Comparison of ENCODE assay signal across 24 cellular contexts in genomic region chr19:18176367-18177310, GRCh38. TPM values are rescaled to one million over a fixed set of nuclear protein-coding genes. Genes with fewer than 3 reads are reported as not detected.
DNase-seq lines count a peak whose midpoint lies in the region; ATAC-seq, FAIRE-seq and TF ChIP-seq lines count a peak whose summit lies in the region.
"Had no signal": no experiment of that assay in that cellular context is flagged by ENCODE, and none has a peak within 500 bp of the region (broad histone marks: within the 10 kb centered on the region; RNA-seq: fewer than 3 reads in every experiment).

No MANE protein-coding gene starts in this region.

- intact Hi-C loops in GM12878 (cut with micrococcal nuclease; ENCODE audit: unreplicated experiment) (no loop called here), prostate gland (cut with DNase I) (no loop called here)

- WGBS in GM12878 (ENCODE audit: insufficient coverage, insufficient replicate concordance, low lambda C conversion rate, missing lambda C conversion rate) = 66% methylated on average over 19 of the region's 19 CpGs
- WGBS in prostate gland = 89% methylated on average over 19 of the region's 19 CpGs

- RAD21 ChIA-PET in GM12878 (lab: Charles Lee; ENCODE audit: unreplicated experiment) = interaction anchor here (0.7 to 4.5 kb wide), 3 partner anchors 12 to 28 kb away, joined by 3 to 15 read pairs (median 13); partner anchors contain the start of genes MPV17L2 and RAB3A

- TSS peak; percentile 30 for BruUV-seq in GM12878 (replicated peaks; lab: Mats Ljungman, UMichigan)

- H3K36me3 ChIP-seq in H7 (replicated peaks; ENCODE audit: control insufficient read depth, insufficient read depth, low read length) (no peaks in the 10 kb centered on the region; the same call in 1 of the 2 replicates), GM12878 (ENCODE audit: control insufficient read depth in 2 of 2, insufficient read depth in 2 of 2, low read length in 1 of 2) (peaks cover 17 to 19% of the 10 kb centered on the region in 2 experiments; a peak in 3 of 4 replicates), prostate gland (no peaks in the 10 kb centered on the region)
- H3K36me3 ChIP-seq: BE2C had no signal

- TF ChIP-seq CTCF in GM12878 (IDR thresholded peaks at IDR 0.05 in 2 of 3, conservative IDR thresholded peaks at IDR 0.05 in 1 of 3; ENCODE audit: control insufficient read depth in 2 of 3, extremely low read depth in 1 of 3, insufficient read depth in 1 of 3, low read depth in 3 of 3, low read length in 3 of 3) (no peak), progenitor cell of endocrine pancreas (IDR thresholded peaks at IDR 0.05; ENCODE audit: unreplicated experiment) (no peak), prostate gland (IDR thresholded peaks at IDR 0.05) (no peak)

- in situ Hi-C loops in GM12878 (cut with MboI) = no loop called here

- peaks cover 30% of the 10 kb centered on the region for H3K79me2 ChIP-seq in GM12878 (ENCODE audit: control insufficient read depth, insufficient read depth, low read length)
- H3K79me2 ChIP-seq: hepatocyte had no signal

- CTCF ChIA-PET in GM12878 (lab: Yijun Ruan, JAX) = no interaction called here

- H3K4me2 ChIP-seq in GM12878 (ENCODE audit: control insufficient read depth, insufficient read depth) = peak overlapping the region; percentile 36
- H3K4me2 ChIP-seq: hepatocyte, PC-9 had no signal

- H3K27ac ChIP-seq in GM12878 (ENCODE audit: control insufficient read depth, insufficient read depth) (no peak overlapping the region), prostate gland (no peak overlapping the region)
- H3K27ac ChIP-seq: colonic mucosa, esophagus squamous epithelium, hepatocyte, PC-9 had no signal

- POLR2A ChIA-PET in GM12878 (lab: Charles Lee) = interaction anchor here (1.0 to 4.2 kb wide), 6 partner anchors 10 to 241 kb away, joined by 3 to 31 read pairs (median 5); partner anchors contain the start of genes IL12RB1 and JUND

- H3K27me3 ChIP-seq in H7 (ENCODE audit: control insufficient read depth, insufficient read depth, low read length) (peaks cover 16% of the 10 kb centered on the region), GM12878 (replicated peaks in 1 of 2; ENCODE audit: control insufficient read depth in 2 of 2, insufficient read depth in 2 of 2, low read length in 1 of 2) (no peaks in the 10 kb centered on the region), prostate gland (replicated peaks; ENCODE audit: insufficient read depth) (no peaks in the 10 kb centered on the region)
- H3K27me3 ChIP-seq: colonic mucosa, esophagus squamous epithelium, hepatocyte had no signal

- H3K27me3 Mint-ChIP-seq in T-helper 1 cell treated with Interleukin-12 subunit alpha and Interleukin-12 subunit beta and Interleukin-4 antibody, amounts not matched to agents 30 μg/mL and 1 μg/mL, for 36 hours (ENCODE audit: low read depth) = no peaks in the 10 kb centered on the region
- H3K27me3 Mint-ChIP-seq in progenitor cell of endocrine pancreas = peaks cover 22% of the 10 kb centered on the region

- no peaks in the 10 kb centered on the region for H4K20me1 ChIP-seq in GM12878 (ENCODE audit: control insufficient read depth, insufficient read depth)

- peaks cover 34% of the 10 kb centered on the region for H3K4me1 ChIP-seq in GM12878 (ENCODE audit: control insufficient read depth, insufficient read depth, low read length)
- H3K4me1 ChIP-seq in prostate gland (replicated peaks) = no peaks in the 10 kb centered on the region

- TF ChIP-seq EP300 in GM12878 (IDR thresholded peaks at IDR 0.05; ENCODE audit: borderline replicate concordance in 1 of 2, control insufficient read depth in 1 of 2, low read depth in 2 of 2, low read length in 2 of 2) = no peak

- H3K9me3 Mint-ChIP-seq in T-helper 1 cell treated with Interleukin-12 subunit alpha and Interleukin-12 subunit beta and Interleukin-4 antibody, amounts not matched to agents 30 μg/mL and 1 μg/mL, for 36 hours = no peaks in the 10 kb centered on the region
- no peaks in the 10 kb centered on the region for H3K9me3 Mint-ChIP-seq in progenitor cell of endocrine pancreas (ENCODE audit: low read depth)
- H3K9me3 Mint-ChIP-seq: activated T-cell treated with anti-CD3 and anti-CD28 coated beads, Interleukin-2, amount 50 U/mL, for 4 hours had no signal

- H3K4me3 ChIP-seq in H7 (ENCODE audit: insufficient read depth, low read depth, low read length) (no peak overlapping the region), GM12878 (peak overlapping the region; percentile 55; the same call in 1 of the 2 replicates), prostate gland (no peak overlapping the region)
- H3K4me3 ChIP-seq: hepatocyte, PC-9 had no signal

- no peak for ATAC-seq in GM12878
- ATAC-seq: activated T-cell treated with anti-CD3 and anti-CD28 coated beads, Interleukin-2, amount 50 U/mL, for 4 hours; left lobe of liver had no signal

- SMC1A ChIA-PET in GM12878 (lab: Charles Lee; ENCODE audit: uncharacterized antibody, unreplicated experiment) = interaction anchor here (1.0 to 3.4 kb wide), 6 partner anchors 9 to 28 kb away, joined by 3 to 13 read pairs (median 3); partner anchors contain the start of gene RAB3A

- TF ChIP-seq POLR2A in GM12878 (IDR thresholded peaks at IDR 0.05; ENCODE audit: low read depth, low read length) = no peak
- no peak for TF ChIP-seq POLR2A in prostate gland (IDR thresholded peaks at IDR 0.05)

- H2AFZ ChIP-seq in GM12878 (ENCODE audit: control insufficient read depth, low read depth, low read length) = no peak overlapping the region
- H2AFZ ChIP-seq: hepatocyte, PC-9 had no signal

- peaks cover 22% of the 10 kb centered on the region for H3K4me1 Mint-ChIP-seq in T-helper 1 cell treated with Interleukin-12 subunit alpha and Interleukin-12 subunit beta and Interleukin-4 antibody, amounts not matched to agents 30 μg/mL and 1 μg/mL, for 36 hours (ENCODE audit: low read depth)
- H3K4me1 Mint-ChIP-seq in progenitor cell of endocrine pancreas (ENCODE audit: low read depth) = no peaks in the 10 kb centered on the region

- DNase-seq in T-helper 1 cell (no peak), H7 (peak; percentile 16), GM12878 (ENCODE audit: low read depth, low spot score) (no peak), progenitor cell of endocrine pancreas (ENCODE audit: low spot score, unreplicated experiment) (no peak), pons (ENCODE audit: low spot score) (no peak), prostate gland (ENCODE audit: low spot score) (no peak), OCI-M1 (lab: John Stamatoyannopoulos, UW) (no peak)
- DNase-seq: activated CD8-positive, alpha-beta memory T cell treated with anti-CD3 and anti-CD28 coated beads for 24 hours; activated naive CD4-positive, alpha-beta T cell treated with Interleukin-2 at 50 U/mL for 16 hours; activated T-cell treated with anti-CD3 and anti-CD28 coated beads, Interleukin-2, amount 50 U/mL, for 4 hours; BE2C; colonic mucosa; esophagus squamous epithelium; Kasumi-1; PC-9; SIG-M5; substantia nigra had no signal

- no peak overlapping the region for H3K27ac Mint-ChIP-seq in T-helper 1 cell treated with Interleukin-12 subunit alpha and Interleukin-12 subunit beta and Interleukin-4 antibody, amounts not matched to agents 30 μg/mL and 1 μg/mL, for 36 hours
- H3K27ac Mint-ChIP-seq in progenitor cell of endocrine pancreas = peak overlapping the region; percentile 52

- peak overlapping the region; percentile 43 for H3K9ac ChIP-seq in GM12878 (ENCODE audit: control insufficient read depth, insufficient read depth, low read length)

- H3K9me3 ChIP-seq in GM12878 (replicated peaks; ENCODE audit: control insufficient read depth, insufficient read depth, low read length) = no peaks in the 10 kb centered on the region; the same call in 2 of the 3 replicates
- no peaks in the 10 kb centered on the region for H3K9me3 ChIP-seq in prostate gland
- H3K9me3 ChIP-seq: BE2C, colonic mucosa, esophagus squamous epithelium had no signal

- no peak for TF ChIP-seq RAD21 in GM12878 (IDR thresholded peaks at IDR 0.05; ENCODE audit: insufficient read depth, low read depth, low read length)

- no peak for FAIRE-seq in GM12878 (lab: Jason Lieb, UNC)
- FAIRE-seq: frontal cortex had no signal

- peaks cover 20% of the 10 kb centered on the region for H3K36me3 Mint-ChIP-seq in T-helper 1 cell treated with Interleukin-12 subunit alpha and Interleukin-12 subunit beta and Interleukin-4 antibody, amounts not matched to agents 30 μg/mL and 1 μg/mL, for 36 hours (ENCODE audit: low read depth)
- H3K36me3 Mint-ChIP-seq in progenitor cell of endocrine pancreas (ENCODE audit: insufficient read depth) = peaks cover 3% of the 10 kb centered on the region

- H3K4me3 Mint-ChIP-seq in T-helper 1 cell treated with Interleukin-12 subunit alpha and Interleukin-12 subunit beta and Interleukin-4 antibody, amounts not matched to agents 30 μg/mL and 1 μg/mL, for 36 hours = peak overlapping the region; percentile 28
- H3K4me3 Mint-ChIP-seq in progenitor cell of endocrine pancreas (ENCODE audit: low read depth) = no peak overlapping the region
- H3K4me3 Mint-ChIP-seq: activated T-cell treated with anti-CD3 and anti-CD28 coated beads, Interleukin-2, amount 50 U/mL, for 4 hours had no signal

RNA-seq across cellular contexts. Expression of gene IFI30, which starts 3.0 kb away (rescaled TPM):
- total RNA-seq in H7 (2014; rRNA removed; shearing (Covaris generic)) = 47.3 and 53.4 TPM in 2 replicates
- 168 and 207 TPM in 2 replicates for total RNA-seq in GM12878 (2013; cell fraction: nucleolus; rRNA removed)
- total RNA-seq in GM12878 (2014; rRNA removed) (747 and 845 TPM in 2 replicates), GM12878 (2014; rRNA removed; fragmentation: Illumina TruSeq; extraction: Trizol) (221 and 225 TPM in 2 replicates), GM12878 (2021) (301 and 314 TPM in 2 replicates), progenitor cell of endocrine pancreas (not detected in 2 replicates), prostate gland (10 to 100 TPM; 20.9 to 22.5 TPM)
- 218 TPM for polyA plus RNA-seq in GM12878 (2011; ENCODE audit: low read depth)
- polyA plus RNA-seq in GM12878 (2011; rRNA removed) (232 and 365 TPM in 2 replicates), GM12878 (2014; fragmentation: Illumina TruSeq; extraction: Trizol) (147 and 257 TPM in 2 replicates), GM12878 (2014; fragmentation: Nextera tagmentation; extraction: Ambion mirVana) (1,000 to 10,000 TPM; 1,054 to 1,112 TPM), GM12878 (2014; rRNA removed) (492 and 678 TPM in 2 replicates), GM12878 (2016; fragmentation: Nextera tagmentation; extraction: Ambion mirVana) (100 to 1,000 TPM; 445 to 456 TPM)
- polyA plus RNA-seq in GM12878 (2011; cell fraction: cytosol; rRNA removed) = 606 and 650 TPM in 2 replicates
- polyA plus RNA-seq in GM12878 (2011; cell fraction: nucleus; rRNA removed) = 189 and 350 TPM in 2 replicates
- polyA plus RNA-seq in GM12878 (2012) = 260 and 337 TPM in 2 replicates
- polyA minus RNA-seq in GM12878 (2011; rRNA and poly(A)+ RNA removed) = 327 and 421 TPM in 2 replicates
- 126 and 162 TPM in 2 replicates for polyA minus RNA-seq in GM12878 (2011; cell fraction: cytosol; rRNA and poly(A)+ RNA removed)
- polyA minus RNA-seq in GM12878 (2011; cell fraction: nucleus; rRNA and poly(A)+ RNA removed) = 67.9 and 87.0 TPM in 2 replicates

RNA-seq across cellular contexts. Expression of gene MPV17L2, which starts 16.4 kb away (rescaled TPM):
- 29.2 and 45.0 TPM in 2 replicates for total RNA-seq in H7 (2014; rRNA removed; shearing (Covaris generic))
- total RNA-seq in GM12878 (2013; cell fraction: nucleolus; rRNA removed) = 3.3 and 7.4 TPM in 2 replicates
- 26.7 and 32.0 TPM in 2 replicates for total RNA-seq in GM12878 (2014; rRNA removed)
- total RNA-seq in GM12878 (2014; rRNA removed; fragmentation: Illumina TruSeq; extraction: Trizol) = 13.6 and 15.4 TPM in 2 replicates
- total RNA-seq in GM12878 (2021) = 17.9 and 19.9 TPM in 2 replicates
- 3.9 TPM for polyA plus RNA-seq in GM12878 (2011; ENCODE audit: low read depth)
- 7.1 and 17.1 TPM in 2 replicates for polyA plus RNA-seq in GM12878 (2011; rRNA removed)
- 23.4 and 34.7 TPM in 2 replicates for polyA plus RNA-seq in GM12878 (2011; cell fraction: cytosol; rRNA removed)
- 12.4 and 16.0 TPM in 2 replicates for polyA plus RNA-seq in GM12878 (2011; cell fraction: nucleus; rRNA removed)
- 8.3 and 8.4 TPM in 2 replicates for polyA plus RNA-seq in GM12878 (2012)
- polyA plus RNA-seq in GM12878 (2014; fragmentation: Illumina TruSeq; extraction: Trizol) = 10.4 and 25.9 TPM in 2 replicates
- polyA plus RNA-seq in GM12878 (2014; fragmentation: Nextera tagmentation; extraction: Ambion mirVana) = 1 to 10 TPM; 5.1 to 7.7 TPM
- polyA plus RNA-seq in GM12878 (2014; rRNA removed) = 39.4 and 44.5 TPM in 2 replicates
- polyA plus RNA-seq in GM12878 (2016; fragmentation: Nextera tagmentation; extraction: Ambion mirVana) = 10 to 100 TPM; 46.2 to 57.2 TPM
- polyA minus RNA-seq in GM12878 (2011; rRNA and poly(A)+ RNA removed) = 16.2 and 19.9 TPM in 2 replicates
- 6.1 and 7.6 TPM in 2 replicates for polyA minus RNA-seq in GM12878 (2011; cell fraction: cytosol; rRNA and poly(A)+ RNA removed)
- polyA minus RNA-seq in GM12878 (2011; cell fraction: nucleus; rRNA and poly(A)+ RNA removed) = 2.9 and 7.6 TPM in 2 replicates
- total RNA-seq in progenitor cell of endocrine pancreas = 10.6 and 11.5 TPM in 2 replicates
- 10 to 100 TPM in 1 of 2 donors, 1 to 10 TPM in 1; 8.5 to 21.1 TPM for total RNA-seq in prostate gland

RNA-seq across cellular contexts. Expression of gene PIK3R2, which starts 23.7 kb away (rescaled TPM):
- 26.7 and 29.0 TPM in 2 replicates for total RNA-seq in H7 (2014; rRNA removed; shearing (Covaris generic))
- 11.5 and 13.9 TPM in 2 replicates for total RNA-seq in GM12878 (2013; cell fraction: nucleolus; rRNA removed)
- total RNA-seq in GM12878 (2014; rRNA removed) = 6.3 and 8.0 TPM in 2 replicates
- total RNA-seq in GM12878 (2014; rRNA removed; fragmentation: Illumina TruSeq; extraction: Trizol) = 1.9 and 3.9 TPM in 2 replicates
- total RNA-seq in GM12878 (2021) = 22.6 and 23.3 TPM in 2 replicates
- polyA plus RNA-seq in GM12878 (2011; ENCODE audit: low read depth) = 4.0 TPM
- 2.9 and 6.4 TPM in 2 replicates for polyA plus RNA-seq in GM12878 (2011; rRNA removed)
- 5.3 and 6.3 TPM in 2 replicates for polyA plus RNA-seq in GM12878 (2011; cell fraction: cytosol; rRNA removed)
- 10.3 and 15.7 TPM in 2 replicates for polyA plus RNA-seq in GM12878 (2011; cell fraction: nucleus; rRNA removed)
- polyA plus RNA-seq in GM12878 (2012) = 6.4 and 8.5 TPM in 2 replicates
- 0.73 and 3.4 TPM in 2 replicates for polyA plus RNA-seq in GM12878 (2014; fragmentation: Illumina TruSeq; extraction: Trizol)
- under 1 TPM; 0.26 to 0.75 TPM for polyA plus RNA-seq in GM12878 (2014; fragmentation: Nextera tagmentation; extraction: Ambion mirVana)
- polyA plus RNA-seq in GM12878 (2014; rRNA removed) = 5.2 and 5.8 TPM in 2 replicates
- 1 to 10 TPM; 1.1 TPM for polyA plus RNA-seq in GM12878 (2016; fragmentation: Nextera tagmentation; extraction: Ambion mirVana)
- 6.4 and 9.5 TPM in 2 replicates for polyA minus RNA-seq in GM12878 (2011; rRNA and poly(A)+ RNA removed)
- polyA minus RNA-seq in GM12878 (2011; cell fraction: cytosol; rRNA and poly(A)+ RNA removed) = 2.9 and 8.8 TPM in 2 replicates
- polyA minus RNA-seq in GM12878 (2011; cell fraction: nucleus; rRNA and poly(A)+ RNA removed) = 2.1 and 3.8 TPM in 2 replicates
- 58.9 and 61.2 TPM in 2 replicates for total RNA-seq in progenitor cell of endocrine pancreas
- total RNA-seq in prostate gland = 10 to 100 TPM; 41.3 to 71.6 TPM

RNA-seq across cellular contexts. Expression of gene RAB3A, which starts 27.2 kb away (rescaled TPM):
- total RNA-seq in H7 (2014; rRNA removed; shearing (Covaris generic)) = 6.1 and 8.6 TPM in 2 replicates
- 9.4 and 18.2 TPM in 2 replicates for total RNA-seq in GM12878 (2013; cell fraction: nucleolus; rRNA removed)
- 0.98 and 1.2 TPM in 2 replicates for total RNA-seq in GM12878 (2014; rRNA removed)
- 0.51 and 0.67 TPM in 2 replicates for total RNA-seq in GM12878 (2014; rRNA removed; fragmentation: Illumina TruSeq; extraction: Trizol)
- total RNA-seq in GM12878 (2021) = 2.9 and 3.5 TPM in 2 replicates
- 0.73 TPM for polyA plus RNA-seq in GM12878 (2011; ENCODE audit: low read depth)
- polyA plus RNA-seq in GM12878 (2011; rRNA removed) = 1.3 and 2.8 TPM in 2 replicates
- 3.9 and 4.9 TPM in 2 replicates for polyA plus RNA-seq in GM12878 (2011; cell fraction: cytosol; rRNA removed)
- polyA plus RNA-seq in GM12878 (2011; cell fraction: nucleus; rRNA removed) = 9.4 and 10.2 TPM in 2 replicates
- 1.5 and 3.5 TPM in 2 replicates for polyA plus RNA-seq in GM12878 (2012)
- 0.54 and 1.1 TPM in 2 replicates for polyA plus RNA-seq in GM12878 (2014; fragmentation: Illumina TruSeq; extraction: Trizol)
- under 1 TPM in 1 of 2 experiments, not detected in 1; 0.07 TPM for polyA plus RNA-seq in GM12878 (2014; fragmentation: Nextera tagmentation; extraction: Ambion mirVana)
- polyA plus RNA-seq in GM12878 (2014; rRNA removed) = 1.0 and 2.5 TPM in 2 replicates
- polyA plus RNA-seq in GM12878 (2016; fragmentation: Nextera tagmentation; extraction: Ambion mirVana) = 1 to 10 TPM; 1.6 to 2.0 TPM
- polyA minus RNA-seq in GM12878 (2011; rRNA and poly(A)+ RNA removed) = 13.7 and 23.1 TPM in 2 replicates
- 3.7 and 6.1 TPM in 2 replicates for polyA minus RNA-seq in GM12878 (2011; cell fraction: cytosol; rRNA and poly(A)+ RNA removed)
- 8.9 and 16.6 TPM in 2 replicates for polyA minus RNA-seq in GM12878 (2011; cell fraction: nucleus; rRNA and poly(A)+ RNA removed)
- total RNA-seq in progenitor cell of endocrine pancreas = 3.3 and 5.1 TPM in 2 replicates
- 1 to 10 TPM; 2.5 to 6.0 TPM for total RNA-seq in prostate gland

RNA-seq across cellular contexts. Expression of gene PDE4C, which starts 49.6 kb away (rescaled TPM):
- 0.52 and 1.4 TPM in 2 replicates for total RNA-seq in H7 (2014; rRNA removed; shearing (Covaris generic))
- total RNA-seq in GM12878 (2013; cell fraction: nucleolus; rRNA removed) = 2.5 and 3.7 TPM in 2 replicates
- total RNA-seq in GM12878 (2014; rRNA removed) (0.28 and 1.1 TPM in 2 replicates), GM12878 (2014; rRNA removed; fragmentation: Illumina TruSeq; extraction: Trizol) (0.14 and 0.40 TPM in 2 replicates), GM12878 (2021) (0.27 and 0.67 TPM in 2 replicates), progenitor cell of endocrine pancreas (0.53 and 1.6 TPM in 2 replicates), prostate gland (1 to 10 TPM in 1 of 2 donors, under 1 TPM in 1; 0.27 to 1.6 TPM)
- polyA plus RNA-seq in GM12878 (2011; ENCODE audit: low read depth) = 0.26 TPM
- polyA plus RNA-seq in GM12878 (2011; rRNA removed) (0.19 and 0.43 TPM in 2 replicates), GM12878 (2014; fragmentation: Illumina TruSeq; extraction: Trizol) (0.15 TPM in 1 of 2 replicates, not detected in the other), GM12878 (2014; fragmentation: Nextera tagmentation; extraction: Ambion mirVana) (under 1 TPM; 0.08 to 0.13 TPM), GM12878 (2014; rRNA removed) (0.27 and 0.73 TPM in 2 replicates), GM12878 (2016; fragmentation: Nextera tagmentation; extraction: Ambion mirVana) (under 1 TPM; 0.13 to 0.47 TPM)
- polyA plus RNA-seq in GM12878 (2011; cell fraction: cytosol; rRNA removed) = 0.25 and 0.42 TPM in 2 replicates
- 1.5 and 2.3 TPM in 2 replicates for polyA plus RNA-seq in GM12878 (2011; cell fraction: nucleus; rRNA removed)
- 0.43 and 0.52 TPM in 2 replicates for polyA plus RNA-seq in GM12878 (2012)
- polyA minus RNA-seq in GM12878 (2011; rRNA and poly(A)+ RNA removed) = 0.41 TPM in 1 of 2 replicates, not detected in the other
- not detected in 2 replicates for polyA minus RNA-seq in GM12878 (2011; cell fraction: cytosol; rRNA and poly(A)+ RNA removed)
- 0.48 and 1.3 TPM in 2 replicates for polyA minus RNA-seq in GM12878 (2011; cell fraction: nucleus; rRNA and poly(A)+ RNA removed)
- total RNA-seq: A172; activated T-cell treated with anti-CD3 and anti-CD28 coated beads, Interleukin-2, amount 50 U/mL, for 4 hours; mononuclear cell; T-helper 1 cell treated with Interleukin-12 subunit alpha and Interleukin-12 subunit beta and Interleukin-4 antibody, amounts not matched to agents 30 ng/mL and 1 ng/mL, for 36 hours had no signal

Comparison
In these comparisons a context has a peak if more than half of its experiments do, and no peak if none do; other contexts are left out.
1. RNA of gene IFI30, which starts 3.0 kb away (total RNA-seq): 168 to 845 TPM in GM12878, 47.3 to 53.4 TPM in H7 and 20.9 to 22.5 TPM in prostate gland; not detected in progenitor cell of endocrine pancreas; every median in the first group is over 10 times any median in the second.